20 cellular contexts compared by ENCODE assay signal in the genomic region with DNA sequence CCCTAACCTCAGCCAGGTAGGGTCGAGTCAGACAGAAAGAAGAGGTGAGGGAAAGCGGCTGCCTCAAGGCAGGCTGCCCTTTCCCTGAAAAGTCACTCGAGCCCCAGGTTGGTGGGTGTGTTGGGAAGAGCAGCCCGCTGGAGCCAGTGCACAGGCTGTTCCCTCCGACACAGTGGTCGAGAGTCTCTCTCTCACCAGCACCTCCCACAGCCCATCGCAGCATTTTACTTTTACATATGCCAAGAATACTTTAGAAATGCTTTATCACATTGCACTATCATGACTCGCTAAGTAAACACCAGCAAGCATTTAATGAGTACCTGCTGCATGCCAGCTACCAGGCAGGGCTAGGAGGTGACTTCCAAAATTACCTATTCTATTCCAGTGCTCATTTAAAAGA. TPM values are rescaled to one million over a fixed set of nuclear protein-coding genes. Genes with fewer than 3 reads are reported as not detected.
DNase-seq lines count a peak whose midpoint lies in the region; ATAC-seq and TF ChIP-seq lines count a peak whose summit lies in the region.
"Had no signal": no experiment of that assay in that cellular context is flagged by ENCODE, and none has a peak within 500 bp of the region (broad histone marks: within the 10 kb centered on the region; RNA-seq: fewer than 3 reads in every experiment).

No MANE protein-coding gene starts in this region.

- TF ChIP-seq CTCF in RWPE2 (IDR thresholded peaks at IDR 0.05; ENCODE audit: poor library complexity, severe bottlenecking) (peak; percentile 13), foreskin fibroblast (IDR thresholded peaks at IDR 0.05; ENCODE audit: low read depth, low read length) (no peak), ascending aorta (IDR thresholded peaks at IDR 0.05) (no peak)

- H3K36me3 ChIP-seq in RWPE2 (ENCODE audit: low read depth) (no peaks in the 10 kb centered on the region), ascending aorta (no peaks in the 10 kb centered on the region)
- H3K36me3 ChIP-seq: right atrium auricular region had no signal

- peak; percentile 90 for ATAC-seq in RWPE2 (ENCODE audit: low read depth)
- ATAC-seq: activated naive CD8-positive, alpha-beta T cell treated with anti-CD3 and anti-CD28 coated beads, Interleukin-2, amount 50 U/mL, for 24 hours; activated T-helper 17 cell treated with anti-CD3 and anti-CD28 coated beads, Interleukin-2, amount 50 U/mL, for 72 hours had no signal

- DNase-seq in A172 (ENCODE audit: low spot score) (peak; percentile 53), HCEC 1CT (peak; percentile 15), RWPE2 (ENCODE audit: low spot score) (no peak), foreskin fibroblast (peak; percentile 25 to 58), ascending aorta (ENCODE audit: low spot score in 2 of 2) (no peak), GDM1 (lab: John Stamatoyannopoulos, UW) (no peak), hippocampal formation (lab: John Stamatoyannopoulos, UW) (no peak), NCI-H1092 treated with DMSO at 0.1 percent for 48 hours (lab: John Stamatoyannopoulos, UW) (no peak)
- DNase-seq: activated CD4-positive, CD25-positive, alpha-beta regulatory T cell treated with anti-CD3 and anti-CD28 coated beads, Interleukin-2, amount 50 U/mL, for 72 hours; activated naive CD8-positive, alpha-beta T cell treated with anti-CD3 and anti-CD28 coated beads, Interleukin-2, amount 50 U/mL, for 24 hours; CD4-positive, alpha-beta T cell; endodermal cell; Karpas-422; NCI-H1417 treated with DMSO at 0.1 percent for 48 hours; NK-92 treated with Interleukin-12 subunit alpha and Interleukin-12 subunit beta, amount 100 ng/mL, for 24 hours; nucleus accumbens; Right ventricle myocardium superior had no signal

- H3K27ac ChIP-seq in RWPE2 (ENCODE audit: poor library complexity, severe bottlenecking) (no peak overlapping the region), ascending aorta (no peak overlapping the region)
- H3K27ac ChIP-seq: HL-60, right atrium auricular region had no signal

- no peak overlapping the region for H3K4me3 ChIP-seq in RWPE2 (ENCODE audit: severe bottlenecking)
- H3K4me3 ChIP-seq in foreskin fibroblast (ENCODE audit: low read depth in 1 of 2, low read length in 2 of 2): no peak overlapping the region
- H3K4me3 ChIP-seq in ascending aorta: no peak overlapping the region
- H3K4me3 ChIP-seq: right atrium auricular region had no signal

- no peaks in the 10 kb centered on the region for H3K27me3 ChIP-seq in RWPE2 (ENCODE audit: insufficient read depth, poor library complexity, severe bottlenecking)
- no peaks in the 10 kb centered on the region for H3K27me3 ChIP-seq in ascending aorta
- H3K27me3 ChIP-seq: right atrium auricular region had no signal

- H3K9me3 ChIP-seq in RWPE2 (ENCODE audit: severe bottlenecking): no peaks in the 10 kb centered on the region
- no peaks in the 10 kb centered on the region for H3K9me3 ChIP-seq in ascending aorta
- H3K9me3 ChIP-seq: right atrium auricular region had no signal

- no peaks in the 10 kb centered on the region for H3K4me1 ChIP-seq in RWPE2 (ENCODE audit: insufficient read depth, poor library complexity, severe bottlenecking)
- H3K4me1 ChIP-seq in ascending aorta: no peaks in the 10 kb centered on the region
- H3K4me1 ChIP-seq: right atrium auricular region had no signal

- intact Hi-C loops in ascending aorta (cut with DNase I): no loop called here

RNA-seq across cellular contexts. Expression of a gene that starts 1.7 kb away (rescaled TPM):
- not detected in 2 replicates for total RNA-seq in A172 (2014; rRNA removed; shearing (Covaris generic))
- 0.11 TPM for total RNA-seq in ascending aorta
- total RNA-seq: activated T-helper 17 cell treated with anti-CD3 and anti-CD28 coated beads, Interleukin-2, amount 50 U/mL, for 72 hours had no signal

RNA-seq across cellular contexts. Expression of a gene that starts 25.2 kb away (rescaled TPM):
- total RNA-seq in A172 (2014; rRNA removed; shearing (Covaris generic)): 44.7 and 50.0 TPM in 2 replicates
- 50.8 TPM for total RNA-seq in ascending aorta

Comparison
In these comparisons a context has a peak if more than half of its experiments do, and no peak if none do; other contexts are left out.
1. DNase-seq: peak in A172 (single experiment), HCEC 1CT (single experiment) and foreskin fibroblast (2 of 2); none in RWPE2 (single experiment), ascending aorta (0 of 2), GDM1 (single experiment), hippocampal formation (0 of 2) and NCI-H1092 treated with DMSO at 0.1 percent for 48 hours (single experiment).